8 cellular contexts compared by ENCODE assay signal in the genomic region with DNA sequence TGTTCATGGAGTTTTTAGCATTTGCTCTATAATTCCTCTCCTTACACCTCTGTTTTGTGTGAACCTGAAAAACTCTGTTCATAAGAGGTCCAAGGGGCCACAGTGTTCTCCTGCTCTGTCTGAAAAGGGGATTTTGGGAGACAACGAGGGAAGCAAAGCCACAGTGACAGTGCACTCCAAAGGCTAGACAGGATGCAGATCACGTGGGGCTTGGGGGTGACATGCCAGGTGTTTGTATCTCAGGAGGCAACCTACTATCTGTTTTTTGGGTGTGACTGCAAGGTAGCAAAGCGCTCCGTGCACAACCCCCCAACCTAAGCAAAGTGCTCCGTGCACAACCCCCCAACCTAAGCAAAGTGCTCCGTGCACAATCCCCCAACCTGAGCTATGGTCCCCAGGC. TPM values are rescaled to one million over a fixed set of nuclear protein-coding genes. Genes with fewer than 3 reads are reported as not detected.
DNase-seq lines count a peak whose midpoint lies in the region; ATAC-seq and TF ChIP-seq lines count a peak whose summit lies in the region.

No MANE protein-coding gene starts in this region.

- peak overlapping the region; percentile 84 for H3K27ac ChIP-seq in OCI-LY7 (ENCODE audit: low read depth, low read length, poor library complexity, severe bottlenecking)
- peak overlapping the region; percentile 89 to 100 (median 99) for H3K27ac ChIP-seq in dorsolateral prefrontal cortex
- peak overlapping the region; percentile 99 for H3K27ac ChIP-seq in parathyroid adenoma

- peak overlapping the region; percentile 80 for H3K4me2 ChIP-seq in OCI-LY7 (ENCODE audit: low read length)
- peak overlapping the region; percentile 71 for H3K4me2 ChIP-seq in parathyroid adenoma (ENCODE audit: low read length)

- CTCF ChIA-PET in OCI-LY7 (lab: Charles Lee; ENCODE audit: unreplicated experiment): interaction anchor here (0.5 kb wide), 1 partner anchor 72 kb away, joined by 3 read pairs; no protein-coding TSS in a partner anchor

- no peaks in the 10 kb centered on the region for H3K9me3 ChIP-seq in OCI-LY7 (ENCODE audit: low read length)
- H3K9me3 ChIP-seq in parathyroid adenoma (ENCODE audit: control insufficient read depth, low read length): no peaks in the 10 kb centered on the region

- H3K9me3 Mint-ChIP-seq in CD14-positive monocyte: peaks cover 0 to 3% (median 0%) of the 10 kb centered on the region in 7 donors

- intact Hi-C loops in OCI-LY7 (cut with micrococcal nuclease; ENCODE audit: unreplicated experiment): no loop called here
- intact Hi-C loops in dorsolateral prefrontal cortex (cut with DNase I): no loop called here
- intact Hi-C loops in CD14-positive monocyte (cut with micrococcal nuclease): no loop called here

- H3K27me3 Mint-ChIP-seq in CD14-positive monocyte (ENCODE audit: low read depth in 3 of 3): peaks cover 0 to 3% (median 1%) of the 10 kb centered on the region in 3 donors

- H3K27me3 ChIP-seq in dorsolateral prefrontal cortex (no peaks in the 10 kb centered on the region), parathyroid adenoma (ENCODE audit: control insufficient read depth, insufficient read depth, low read length) (no peaks in the 10 kb centered on the region)

- no peaks in the 10 kb centered on the region for H4K20me1 ChIP-seq in OCI-LY7 (ENCODE audit: insufficient read depth, low read length)

- H3K36me3 ChIP-seq in OCI-LY7 (ENCODE audit: insufficient read depth, low read length): no peaks in the 10 kb centered on the region
- H3K36me3 ChIP-seq in parathyroid adenoma (ENCODE audit: control insufficient read depth, insufficient read depth, low read length): no peaks in the 10 kb centered on the region

- H3K79me2 ChIP-seq in OCI-LY7 (ENCODE audit: insufficient read depth, low read depth, low read length) (no peaks in the 10 kb centered on the region), parathyroid adenoma (no peaks in the 10 kb centered on the region)

- peak overlapping the region in 1 of 7 donors; percentile 13 for H3K27ac Mint-ChIP-seq in CD14-positive monocyte

- H3K4me3 ChIP-seq in OCI-LY7 (ENCODE audit: low read depth, low read length, poor library complexity, severe bottlenecking) (peak overlapping the region; percentile 54), dorsolateral prefrontal cortex (peak overlapping the region in 7 of 59 donors; percentile 44 to 64 (median 56)), parathyroid adenoma (ENCODE audit: low read depth, low read length) (no peak overlapping the region)

- POLR2A ChIA-PET in OCI-LY7 (lab: Charles Lee): interaction anchor here (0.6 to 1.9 kb wide), 8 partner anchors 8 to 138 kb away, joined by 3 to 11 read pairs (median 4); partner anchors contain the start of genes NOP2 and ZNF384

- H3K36me3 Mint-ChIP-seq in CD14-positive monocyte: no peaks in the 10 kb centered on the region

- no TSS peak for BruUV-seq in OCI-LY7 (replicated peaks; lab: Mats Ljungman, UMichigan)

- no peak for ATAC-seq in GM18520 (IDR thresholded peaks at IDR 0.05; ENCODE audit: unreplicated experiment)

- H3K4me1 ChIP-seq in OCI-LY7 (ENCODE audit: insufficient read depth, low read length, poor library complexity, severe bottlenecking): peaks cover 44% of the 10 kb centered on the region
- H3K4me1 ChIP-seq in parathyroid adenoma: peaks cover 46% of the 10 kb centered on the region

- DNase-seq in G401 (ENCODE audit: low spot score): peak; percentile 51
- peak; percentile 69 for DNase-seq in OCI-LY7 (ENCODE audit: low spot score)
- no peak for DNase-seq in dorsolateral prefrontal cortex
- no peak for DNase-seq in CD14-positive monocyte (ENCODE audit: low spot score)
- no peak for DNase-seq in activated CD8-positive, alpha-beta memory T cell treated with anti-CD3 and anti-CD28 coated beads for 24 hours
- no peak for DNase-seq in NCI-H1436 treated with DMSO at 0.1 percent for 48 hours (lab: John Stamatoyannopoulos, UW)

- no peak overlapping the region for H3K9ac ChIP-seq in parathyroid adenoma

- no peak for TF ChIP-seq CTCF in OCI-LY7 (conservative IDR thresholded peaks at IDR 0.05; ENCODE audit: low read length)
- TF ChIP-seq CTCF in dorsolateral prefrontal cortex (IDR thresholded peaks at IDR 0.05 in 54 of 56, conservative IDR thresholded peaks at IDR 0.05 in 2 of 56; ENCODE audit: low read depth in 1 of 56, partially characterized antibody in 56 of 56): no peak
- TF ChIP-seq CTCF in parathyroid adenoma (IDR thresholded peaks at IDR 0.05): no peak
- TF ChIP-seq CTCF in CD14-positive monocyte (IDR thresholded peaks at IDR 0.05): no peak

- in situ Hi-C loops in G401 (cut with HindIII; ENCODE audit: low sequenced_read_pairs): no loop called here

- H3K9me2 ChIP-seq in OCI-LY7 (ENCODE audit: insufficient read depth, low read length): no peaks in the 10 kb centered on the region

- peak overlapping the region; percentile 88 for H2AFZ ChIP-seq in OCI-LY7 (ENCODE audit: low read length)
- peak overlapping the region; percentile 94 for H2AFZ ChIP-seq in parathyroid adenoma

- H3K4me1 Mint-ChIP-seq in CD14-positive monocyte: peaks cover 41% of the 10 kb centered on the region

- H3K4me3 Mint-ChIP-seq in CD14-positive monocyte: peak overlapping the region in 1 of 2 donors; percentile 60

RNA-seq across cellular contexts. Expression of gene CHD4, which starts 5.1 kb away (rescaled TPM):
- total RNA-seq in G401 (2014; rRNA removed; shearing (Covaris generic)): 374 and 375 TPM in 2 replicates
- 287 and 319 TPM in 2 replicates for total RNA-seq in OCI-LY7 (2014; rRNA removed; shearing (Covaris generic))
- total RNA-seq in OCI-LY7 (2022): 247 and 267 TPM in 2 replicates
- total RNA-seq in dorsolateral prefrontal cortex: 100 to 1,000 TPM; 139 to 266 (median 179) TPM
- 10 to 100 TPM in 1 of 2 donors, 1 to 10 TPM in 1; 9.9 to 16.2 TPM for polyA plus RNA-seq in CD14-positive monocyte

RNA-seq across cellular contexts. Expression of gene LPAR5, which starts 23.5 kb away (rescaled TPM):
- total RNA-seq in G401 (2014; rRNA removed; shearing (Covaris generic)): 0.03 TPM in 1 of 2 replicates, not detected in the other
- total RNA-seq in OCI-LY7 (2014; rRNA removed; shearing (Covaris generic)): 7.7 and 14.4 TPM in 2 replicates
- 25.3 and 25.6 TPM in 2 replicates for total RNA-seq in OCI-LY7 (2022)
- total RNA-seq in dorsolateral prefrontal cortex: 10 to 100 TPM in 4 of 120 experiments, 1 to 10 TPM in 114, under 1 TPM in 2; 0.83 to 12.5 (median 4.8) TPM
- polyA plus RNA-seq in CD14-positive monocyte: under 1 TPM; 0.14 to 0.18 TPM

RNA-seq across cellular contexts. Expression of gene ACRBP, which starts 35.0 kb away (rescaled TPM):
- total RNA-seq in G401 (2014; rRNA removed; shearing (Covaris generic)): not detected in 2 replicates
- total RNA-seq in OCI-LY7 (2014; rRNA removed; shearing (Covaris generic)): 3.6 and 4.4 TPM in 2 replicates
- total RNA-seq in OCI-LY7 (2022) (9.3 and 9.4 TPM in 2 replicates), dorsolateral prefrontal cortex (1 to 10 TPM in 108 of 120 experiments, under 1 TPM in 11, not detected in 1; 0.40 to 8.0 (median 2.0) TPM)
- polyA plus RNA-seq in CD14-positive monocyte: 10 to 100 TPM; 10.2 to 10.3 TPM

RNA-seq across cellular contexts. Expression of gene NOP2, which starts 44.2 kb away (rescaled TPM):
- 45.5 and 70.7 TPM in 2 replicates for total RNA-seq in G401 (2014; rRNA removed; shearing (Covaris generic))
- total RNA-seq in OCI-LY7 (2014; rRNA removed; shearing (Covaris generic)): 87.9 and 116 TPM in 2 replicates
- 86.5 and 100 TPM in 2 replicates for total RNA-seq in OCI-LY7 (2022)
- 10 to 100 TPM; 17.8 to 57.6 (median 26.6) TPM for total RNA-seq in dorsolateral prefrontal cortex
- 1 to 10 TPM; 3.9 to 5.7 TPM for polyA plus RNA-seq in CD14-positive monocyte

RNA-seq across cellular contexts. Expression of gene ING4, which starts 50.7 kb away (rescaled TPM):
- 33.0 and 47.7 TPM in 2 replicates for total RNA-seq in G401 (2014; rRNA removed; shearing (Covaris generic))
- total RNA-seq in OCI-LY7 (2014; rRNA removed; shearing (Covaris generic)): 27.1 and 38.1 TPM in 2 replicates
- total RNA-seq in OCI-LY7 (2022) (30.8 and 37.0 TPM in 2 replicates), dorsolateral prefrontal cortex (10 to 100 TPM; 45.0 to 72.1 (median 59.4) TPM)
- polyA plus RNA-seq in CD14-positive monocyte: 10 to 100 TPM; 62.2 to 64.0 TPM

Comparison
In these comparisons a context has a peak if more than half of its experiments do, and no peak if none do; other contexts are left out.
1. DNase-seq: peak in G401 (single experiment) and OCI-LY7 (single experiment); none in dorsolateral prefrontal cortex (0 of 10), CD14-positive monocyte (single experiment), activated CD8-positive, alpha-beta memory T cell treated with anti-CD3 and anti-CD28 coated beads for 24 hours (single experiment) and NCI-H1436 treated with DMSO at 0.1 percent for 48 hours (single experiment).
2. Peak in every context shown above with its lines, with median percentiles within 50 percentile points of each other: H3K27ac ChIP-seq.